8 cellular contexts compared by ENCODE assay signal in the genomic region with DNA sequence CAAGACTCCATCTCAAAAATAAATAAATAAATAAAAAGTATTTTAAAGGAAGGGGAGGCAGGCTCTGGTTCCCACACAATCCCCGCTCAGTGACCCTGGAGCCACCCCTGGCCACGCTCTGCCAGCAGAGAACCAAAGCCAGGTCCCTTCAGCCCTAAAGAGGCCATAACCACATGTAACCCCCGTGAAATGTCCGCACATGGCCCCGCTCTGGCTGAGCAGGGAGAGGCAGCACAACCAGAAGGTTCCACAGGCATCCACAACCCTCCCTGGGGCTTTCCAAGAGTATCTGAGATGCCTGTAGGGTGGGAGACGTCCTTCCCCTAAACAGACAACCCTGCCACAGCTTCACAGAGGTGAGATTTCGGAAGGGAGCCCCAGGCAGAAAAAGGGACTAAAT. TPM values are rescaled to one million over a fixed set of nuclear protein-coding genes. Genes with fewer than 3 reads are reported as not detected.
DNase-seq lines count a peak whose midpoint lies in the region; ATAC-seq, FAIRE-seq and TF ChIP-seq lines count a peak whose summit lies in the region.

No MANE protein-coding gene starts in this region.

- no peak for TF ChIP-seq POLR2A in HepG2 (IDR thresholded peaks at IDR 0.05; ENCODE audit: insufficient read depth in 1 of 2, low read depth in 2 of 2, low read length in 2 of 2)
- TF ChIP-seq POLR2A in tibial nerve (IDR thresholded peaks at IDR 0.05), result no peak

- peak overlapping the region; percentile 100 for H3K9ac ChIP-seq in HepG2 (ENCODE audit: insufficient read depth, low read depth, low read length)

- peaks cover 29% of the 10 kb centered on the region for H4K20me1 ChIP-seq in HepG2 (ENCODE audit: insufficient read depth, low read length)

- TF ChIP-seq EP300 in HepG2 (IDR thresholded peaks at IDR 0.05; ENCODE audit: low read depth in 2 of 2, low read length in 2 of 2) (no peak), HepG2 (CRISPR knock-in tag; IDR thresholded peaks at IDR 0.05; ENCODE audit: borderline replicate concordance) (no peak), tibial nerve (IDR thresholded peaks at IDR 0.05) (no peak)

- BruUV-seq in HepG2 (replicated peaks; lab: Mats Ljungman, UMichigan), result no TSS peak

- no peaks in the 10 kb centered on the region for H3K9me3 ChIP-seq in ascending aorta
- H3K9me3 ChIP-seq in HepG2 (ENCODE audit: low read length), result no peaks in the 10 kb centered on the region
- no peaks in the 10 kb centered on the region for H3K9me3 ChIP-seq in tibial nerve

- H3K4me2 ChIP-seq in HepG2 (ENCODE audit: low read depth, low read length), result peak overlapping the region; percentile 96

- H3K36me3 Mint-ChIP-seq in activated CD4-positive, alpha-beta T cell treated with anti-CD3 and anti-CD28 coated beads, Interleukin-2, amount 10 ng/mL, durations not matched to agents 7 days and 5 days (ENCODE audit: low read depth), result peaks cover 25% of the 10 kb centered on the region

- WGBS in HepG2 (ENCODE audit: low lambda C conversion rate), result 66% methylated on average over 4 of the region's 7 CpGs
- 64 to 79% methylated on average over 7 of the region's 7 CpGs for WGBS in tibial nerve, 2 donors

- in situ Hi-C loops in HepG2 (cut with HindIII; ENCODE audit: extremely low pct_ligation_motif_present, low pct_unique_long_range_greater_than_20kb), result no loop called here

- no peak for DNase-seq in activated CD4-positive, alpha-beta T cell treated with anti-CD3 and anti-CD28 coated beads, Interleukin-2, amount 10 ng/mL, durations not matched to agents 7 days and 5 days
- no peak for DNase-seq in activated CD4-positive, alpha-beta T cell treated with anti-CD3 and anti-CD28 coated beads for 1 hour
- DNase-seq in ascending aorta (ENCODE audit: low spot score in 2 of 2), result no peak
- no peak for DNase-seq in HepG2 (ENCODE audit: low spot score)
- peak in 1 of 2 donors; percentile 12 for DNase-seq in tibial nerve (ENCODE audit: low spot score in 2 of 2)
- no peak for DNase-seq in MV-4-11 (lab: John Stamatoyannopoulos, UW)
- DNase-seq in retina, result no peak
- DNase-seq in GM19240 (ENCODE audit: insufficient read length, low spot score), result no peak

- H3K27ac ChIP-seq in ascending aorta (no peak overlapping the region), HepG2 (ENCODE audit: extremely low read length, insufficient read depth, low read length) (no peak overlapping the region), tibial nerve (peak overlapping the region in 3 of 4 donors; percentile 78 to 100 (median 99))

- H3K27ac Mint-ChIP-seq in activated CD4-positive, alpha-beta T cell treated with anti-CD3 and anti-CD28 coated beads, Interleukin-2, amount 10 ng/mL, durations not matched to agents 7 days and 5 days, result peak overlapping the region; percentile 90

- peak overlapping the region; percentile 92 for H3K4me3 Mint-ChIP-seq in activated CD4-positive, alpha-beta T cell treated with anti-CD3 and anti-CD28 coated beads, Interleukin-2, amount 10 ng/mL, durations not matched to agents 7 days and 5 days

- H3K27me3 ChIP-seq in ascending aorta (no peaks in the 10 kb centered on the region), HepG2 (ENCODE audit: control insufficient read depth in 1 of 2, insufficient read depth in 2 of 2, low read length in 2 of 2) (peaks cover 0 to 3% of the 10 kb centered on the region in 2 experiments; a peak in 1 of 5 replicates), tibial nerve (no peaks in the 10 kb centered on the region)

- no peak for TF ChIP-seq RAD21 in HepG2 (CRISPR knock-in tag; IDR thresholded peaks at IDR 0.05)

- no peaks in the 10 kb centered on the region for H3K27me3 Mint-ChIP-seq in activated CD4-positive, alpha-beta T cell treated with anti-CD3 and anti-CD28 coated beads, Interleukin-2, amount 10 ng/mL, durations not matched to agents 7 days and 5 days

- peak overlapping the region; percentile 97 to 100 for H3K4me3 ChIP-seq in ascending aorta
- H3K4me3 ChIP-seq in HepG2 (replicated peaks in 1 of 3; ENCODE audit: insufficient read depth in 1 of 3, low read depth in 2 of 3, low read length in 3 of 3), result peak overlapping the region; percentile 70 to 93 (median 85)
- H3K4me3 ChIP-seq in tibial nerve, result peak overlapping the region; percentile 79 to 98 (median 92)

- no peak for ATAC-seq in HepG2

- H3K4me1 ChIP-seq in ascending aorta (peaks cover 20 to 25% of the 10 kb centered on the region in 2 donors), HepG2 (ENCODE audit: insufficient read depth, low read length) (peaks cover 29% of the 10 kb centered on the region), tibial nerve (peaks cover 0 to 48% (median 34%) of the 10 kb centered on the region in 4 donors)

- TF ChIP-seq CTCF in ascending aorta (IDR thresholded peaks at IDR 0.05) (no peak), HepG2 (CRISPR knock-in tag; IDR thresholded peaks at IDR 0.05) (no peak), tibial nerve (IDR thresholded peaks at IDR 0.05) (no peak)

- H3K79me2 ChIP-seq in HepG2 (ENCODE audit: insufficient read depth, low read length), result peaks cover 48% of the 10 kb centered on the region

- POLR2A ChIA-PET in activated CD4-positive, alpha-beta T cell treated with anti-CD3 and anti-CD28 coated beads, Interleukin-2, amount 10 ng/mL, durations not matched to agents 7 days and 5 days (lab: Charles Lee), result no interaction called here
- POLR2A ChIA-PET in HepG2 (lab: Yijun Ruan, JAX), result interaction anchor here (1.1 to 1.6 kb wide), 3 partner anchors 25 to 84 kb away, joined by 4 to 18 read pairs (median 6); a partner anchor contains a TSS

- no peak for FAIRE-seq in HepG2 (lab: Jason Lieb, UNC)

- CTCF ChIA-PET in activated CD4-positive, alpha-beta T cell treated with anti-CD3 and anti-CD28 coated beads, Interleukin-2, amount 10 ng/mL, durations not matched to agents 7 days and 5 days (lab: Charles Lee), result no interaction called here
- CTCF ChIA-PET in HepG2 (lab: Yijun Ruan, JAX; ENCODE audit: low intra/inter-chr PET ratio, low total read pairs), result no interaction called here

- H2AFZ ChIP-seq in HepG2 (ENCODE audit: low read length), result no peak overlapping the region

- intact Hi-C loops in ascending aorta (cut with DNase I) (loop anchor here (5.0 kb wide), 2 partner anchors 344 to 519 kb away; a partner anchor contains a TSS), HepG2 (cut with micrococcal nuclease; ENCODE audit: unreplicated experiment) (loop anchor here (10.0 kb wide), 1 partner anchor 1146 kb away; no protein-coding TSS in a partner anchor)

- no peaks in the 10 kb centered on the region for H3K36me3 ChIP-seq in ascending aorta
- peaks cover 0 to 7% of the 10 kb centered on the region in 2 experiments; a peak in 1 of 5 replicates for H3K36me3 ChIP-seq in HepG2 (replicated peaks in 1 of 2; ENCODE audit: control insufficient read depth in 1 of 2, insufficient read depth in 2 of 2, low read length in 2 of 2)
- no peaks in the 10 kb centered on the region for H3K36me3 ChIP-seq in tibial nerve

- peaks cover 41% of the 10 kb centered on the region for H3K4me1 Mint-ChIP-seq in activated CD4-positive, alpha-beta T cell treated with anti-CD3 and anti-CD28 coated beads, Interleukin-2, amount 10 ng/mL, durations not matched to agents 7 days and 5 days

- no peaks in the 10 kb centered on the region for H3K9me3 Mint-ChIP-seq in activated CD4-positive, alpha-beta T cell treated with anti-CD3 and anti-CD28 coated beads, Interleukin-2, amount 10 ng/mL, durations not matched to agents 7 days and 5 days

RNA-seq across cellular contexts. Expression of a gene that starts 1.4 kb away (rescaled TPM):
- 100 to 1,000 TPM; 267 to 285 TPM for total RNA-seq in activated CD4-positive, alpha-beta T cell treated with anti-CD3 and anti-CD28 coated beads, Interleukin-2, amount 10 ng/mL, durations not matched to agents 7 days and 5 days
- total RNA-seq in ascending aorta, result 447 TPM
- total RNA-seq in HepG2 (2016; rRNA removed; fragmentation: Illumina TruSeq; extraction: Trizol), result 186 and 210 TPM in 2 replicates
- total RNA-seq in HepG2 (2016; cell fraction: cytosol; rRNA removed; fragmentation: Illumina TruSeq; extraction: Trizol; ENCODE audit: low read depth), result 81.7 and 86.1 TPM in 2 replicates
- total RNA-seq in HepG2 (2016; cell fraction: insoluble cytoplasmic fraction; rRNA removed; fragmentation: Illumina TruSeq; extraction: Trizol), result 189 and 192 TPM in 2 replicates
- 147 and 149 TPM in 2 replicates for total RNA-seq in HepG2 (2016; cell fraction: membrane; rRNA removed; fragmentation: Illumina TruSeq; extraction: Trizol)
- total RNA-seq in HepG2 (2016; cell fraction: nucleus; rRNA removed; fragmentation: Illumina TruSeq; extraction: Trizol), result 107 and 112 TPM in 2 replicates
- polyA plus RNA-seq in HepG2 (2011; rRNA removed), result 327 and 337 TPM in 2 replicates
- polyA plus RNA-seq in HepG2 (2011; cell fraction: cytosol; rRNA removed), result 324 and 458 TPM in 2 replicates
- 231 and 250 TPM in 2 replicates for polyA plus RNA-seq in HepG2 (2011; cell fraction: nucleus; rRNA removed)
- polyA plus RNA-seq in HepG2 (2012), result 231 and 263 TPM in 2 replicates
- polyA plus RNA-seq in HepG2 (2016; cell fraction: cytosol; fragmentation: Illumina TruSeq; extraction: Trizol; ENCODE audit: low read depth), result 82.3 and 83.9 TPM in 2 replicates
- 300 and 336 TPM in 2 replicates for polyA plus RNA-seq in HepG2 (2016; cell fraction: insoluble cytoplasmic fraction; fragmentation: Illumina TruSeq; extraction: Trizol; ENCODE audit: low read depth)
- 127 and 132 TPM in 2 replicates for polyA plus RNA-seq in HepG2 (2016; cell fraction: membrane; fragmentation: Illumina TruSeq; extraction: Trizol; ENCODE audit: low read depth)
- 254 and 261 TPM in 2 replicates for polyA plus RNA-seq in HepG2 (2016; cell fraction: nucleus; fragmentation: Illumina TruSeq; extraction: Trizol; ENCODE audit: insufficient read depth, low read depth)
- polyA minus RNA-seq in HepG2 (2011; rRNA and poly(A)+ RNA removed; ENCODE audit: low replicate concordance), result 586 and 708 TPM in 2 replicates
- polyA minus RNA-seq in HepG2 (2011; cell fraction: cytosol; rRNA and poly(A)+ RNA removed), result 237 and 248 TPM in 2 replicates
- 85.8 and 86.9 TPM in 2 replicates for polyA minus RNA-seq in HepG2 (2011; cell fraction: nucleus; rRNA and poly(A)+ RNA removed)
- total RNA-seq in tibial nerve, result 100 to 1,000 TPM; 251 to 311 (median 258) TPM

RNA-seq across cellular contexts. Expression of a gene that starts 22.0 kb away (rescaled TPM):
- 10 to 100 TPM; 14.4 to 24.4 TPM for total RNA-seq in activated CD4-positive, alpha-beta T cell treated with anti-CD3 and anti-CD28 coated beads, Interleukin-2, amount 10 ng/mL, durations not matched to agents 7 days and 5 days
- 2.4 TPM for total RNA-seq in ascending aorta
- total RNA-seq in HepG2 (2016; rRNA removed; fragmentation: Illumina TruSeq; extraction: Trizol), result 14.2 and 19.3 TPM in 2 replicates
- total RNA-seq in HepG2 (2016; cell fraction: cytosol; rRNA removed; fragmentation: Illumina TruSeq; extraction: Trizol; ENCODE audit: low read depth), result 3.6 and 3.9 TPM in 2 replicates
- 12.7 and 19.3 TPM in 2 replicates for total RNA-seq in HepG2 (2016; cell fraction: insoluble cytoplasmic fraction; rRNA removed; fragmentation: Illumina TruSeq; extraction: Trizol)
- total RNA-seq in HepG2 (2016; cell fraction: membrane; rRNA removed; fragmentation: Illumina TruSeq; extraction: Trizol), result 5.2 and 7.7 TPM in 2 replicates
- 10.2 and 14.8 TPM in 2 replicates for total RNA-seq in HepG2 (2016; cell fraction: nucleus; rRNA removed; fragmentation: Illumina TruSeq; extraction: Trizol)
- polyA plus RNA-seq in HepG2 (2011; rRNA removed), result 8.1 and 8.8 TPM in 2 replicates
- polyA plus RNA-seq in HepG2 (2011; cell fraction: cytosol; rRNA removed), result 5.5 and 9.0 TPM in 2 replicates
- 34.5 and 36.2 TPM in 2 replicates for polyA plus RNA-seq in HepG2 (2011; cell fraction: nucleus; rRNA removed)
- polyA plus RNA-seq in HepG2 (2012), result 6.8 and 7.0 TPM in 2 replicates
- 2.9 and 3.3 TPM in 2 replicates for polyA plus RNA-seq in HepG2 (2016; cell fraction: cytosol; fragmentation: Illumina TruSeq; extraction: Trizol; ENCODE audit: low read depth)
- polyA plus RNA-seq in HepG2 (2016; cell fraction: insoluble cytoplasmic fraction; fragmentation: Illumina TruSeq; extraction: Trizol; ENCODE audit: low read depth), result 14.4 and 15.4 TPM in 2 replicates
- polyA plus RNA-seq in HepG2 (2016; cell fraction: membrane; fragmentation: Illumina TruSeq; extraction: Trizol; ENCODE audit: low read depth), result 4.2 TPM in 2 replicates
- 35.0 and 36.9 TPM in 2 replicates for polyA plus RNA-seq in HepG2 (2016; cell fraction: nucleus; fragmentation: Illumina TruSeq; extraction: Trizol; ENCODE audit: insufficient read depth, low read depth)
- 3.9 and 4.2 TPM in 2 replicates for polyA minus RNA-seq in HepG2 (2011; rRNA and poly(A)+ RNA removed; ENCODE audit: low replicate concordance)
- polyA minus RNA-seq in HepG2 (2011; cell fraction: cytosol; rRNA and poly(A)+ RNA removed), result 1.2 and 2.6 TPM in 2 replicates
- 2.7 and 3.4 TPM in 2 replicates for polyA minus RNA-seq in HepG2 (2011; cell fraction: nucleus; rRNA and poly(A)+ RNA removed)
- total RNA-seq in tibial nerve, result 10 to 100 TPM; 26.4 to 38.5 (median 27.1) TPM

RNA-seq across cellular contexts. Expression of a gene that starts 28.0 kb away (rescaled TPM):
- 10 to 100 TPM; 38.6 to 44.1 TPM for total RNA-seq in activated CD4-positive, alpha-beta T cell treated with anti-CD3 and anti-CD28 coated beads, Interleukin-2, amount 10 ng/mL, durations not matched to agents 7 days and 5 days
- total RNA-seq in ascending aorta (23.6 TPM), HepG2 (2016; rRNA removed; fragmentation: Illumina TruSeq; extraction: Trizol) (92.9 and 97.9 TPM in 2 replicates), tibial nerve (10 to 100 TPM; 68.7 to 83.7 (median 80.0) TPM)
- total RNA-seq in HepG2 (2016; cell fraction: cytosol; rRNA removed; fragmentation: Illumina TruSeq; extraction: Trizol; ENCODE audit: low read depth), result 49.0 and 60.3 TPM in 2 replicates
- total RNA-seq in HepG2 (2016; cell fraction: insoluble cytoplasmic fraction; rRNA removed; fragmentation: Illumina TruSeq; extraction: Trizol), result 86.6 and 104 TPM in 2 replicates
- 54.0 and 72.4 TPM in 2 replicates for total RNA-seq in HepG2 (2016; cell fraction: membrane; rRNA removed; fragmentation: Illumina TruSeq; extraction: Trizol)
- total RNA-seq in HepG2 (2016; cell fraction: nucleus; rRNA removed; fragmentation: Illumina TruSeq; extraction: Trizol), result 52.4 and 56.0 TPM in 2 replicates
- 58.6 and 74.8 TPM in 2 replicates for polyA plus RNA-seq in HepG2 (2011; rRNA removed)
- 43.3 and 107 TPM in 2 replicates for polyA plus RNA-seq in HepG2 (2011; cell fraction: cytosol; rRNA removed)
- 195 and 229 TPM in 2 replicates for polyA plus RNA-seq in HepG2 (2011; cell fraction: nucleus; rRNA removed)
- 31.6 and 40.6 TPM in 2 replicates for polyA plus RNA-seq in HepG2 (2012)
- 37.6 and 50.2 TPM in 2 replicates for polyA plus RNA-seq in HepG2 (2016; cell fraction: cytosol; fragmentation: Illumina TruSeq; extraction: Trizol; ENCODE audit: low read depth)
- 96.5 and 99.2 TPM in 2 replicates for polyA plus RNA-seq in HepG2 (2016; cell fraction: insoluble cytoplasmic fraction; fragmentation: Illumina TruSeq; extraction: Trizol; ENCODE audit: low read depth)
- 41.3 and 57.8 TPM in 2 replicates for polyA plus RNA-seq in HepG2 (2016; cell fraction: membrane; fragmentation: Illumina TruSeq; extraction: Trizol; ENCODE audit: low read depth)
- 81.1 and 106 TPM in 2 replicates for polyA plus RNA-seq in HepG2 (2016; cell fraction: nucleus; fragmentation: Illumina TruSeq; extraction: Trizol; ENCODE audit: insufficient read depth, low read depth)
- 52.6 and 85.2 TPM in 2 replicates for polyA minus RNA-seq in HepG2 (2011; rRNA and poly(A)+ RNA removed; ENCODE audit: low replicate concordance)
- 25.1 and 31.5 TPM in 2 replicates for polyA minus RNA-seq in HepG2 (2011; cell fraction: cytosol; rRNA and poly(A)+ RNA removed)
- polyA minus RNA-seq in HepG2 (2011; cell fraction: nucleus; rRNA and poly(A)+ RNA removed), result 29.2 and 32.2 TPM in 2 replicates

RNA-seq across cellular contexts. Expression of a gene that starts 58.9 kb away (rescaled TPM):
- 100 to 1,000 TPM; 207 to 260 TPM for total RNA-seq in activated CD4-positive, alpha-beta T cell treated with anti-CD3 and anti-CD28 coated beads, Interleukin-2, amount 10 ng/mL, durations not matched to agents 7 days and 5 days
- total RNA-seq in ascending aorta (979 TPM), HepG2 (2016; rRNA removed; fragmentation: Illumina TruSeq; extraction: Trizol) (82.7 and 116 TPM in 2 replicates), tibial nerve (100 to 1,000 TPM; 501 to 540 (median 510) TPM)
- total RNA-seq in HepG2 (2016; cell fraction: cytosol; rRNA removed; fragmentation: Illumina TruSeq; extraction: Trizol; ENCODE audit: low read depth), result 772 and 776 TPM in 2 replicates
- 78.9 and 120 TPM in 2 replicates for total RNA-seq in HepG2 (2016; cell fraction: insoluble cytoplasmic fraction; rRNA removed; fragmentation: Illumina TruSeq; extraction: Trizol)
- total RNA-seq in HepG2 (2016; cell fraction: membrane; rRNA removed; fragmentation: Illumina TruSeq; extraction: Trizol), result 448 and 476 TPM in 2 replicates
- total RNA-seq in HepG2 (2016; cell fraction: nucleus; rRNA removed; fragmentation: Illumina TruSeq; extraction: Trizol), result 51.4 and 56.9 TPM in 2 replicates
- 154 and 205 TPM in 2 replicates for polyA plus RNA-seq in HepG2 (2011; rRNA removed)
- 228 and 301 TPM in 2 replicates for polyA plus RNA-seq in HepG2 (2011; cell fraction: cytosol; rRNA removed)
- polyA plus RNA-seq in HepG2 (2011; cell fraction: nucleus; rRNA removed), result 387 and 492 TPM in 2 replicates
- 58.4 and 85.4 TPM in 2 replicates for polyA plus RNA-seq in HepG2 (2012)
- polyA plus RNA-seq in HepG2 (2016; cell fraction: cytosol; fragmentation: Illumina TruSeq; extraction: Trizol; ENCODE audit: low read depth), result 764 and 775 TPM in 2 replicates
- 78.9 and 87.4 TPM in 2 replicates for polyA plus RNA-seq in HepG2 (2016; cell fraction: insoluble cytoplasmic fraction; fragmentation: Illumina TruSeq; extraction: Trizol; ENCODE audit: low read depth)
- 402 and 423 TPM in 2 replicates for polyA plus RNA-seq in HepG2 (2016; cell fraction: membrane; fragmentation: Illumina TruSeq; extraction: Trizol; ENCODE audit: low read depth)
- 119 and 120 TPM in 2 replicates for polyA plus RNA-seq in HepG2 (2016; cell fraction: nucleus; fragmentation: Illumina TruSeq; extraction: Trizol; ENCODE audit: insufficient read depth, low read depth)
- polyA minus RNA-seq in HepG2 (2011; rRNA and poly(A)+ RNA removed; ENCODE audit: low replicate concordance), result 81.2 and 86.5 TPM in 2 replicates
- polyA minus RNA-seq in HepG2 (2011; cell fraction: cytosol; rRNA and poly(A)+ RNA removed), result 31.2 and 41.7 TPM in 2 replicates
- polyA minus RNA-seq in HepG2 (2011; cell fraction: nucleus; rRNA and poly(A)+ RNA removed), result 52.1 and 60.5 TPM in 2 replicates

Comparison
In these comparisons a context has a peak if more than half of its experiments do, and no peak if none do; other contexts are left out.
1. H3K27ac ChIP-seq: peak in tibial nerve (3 of 4); none in ascending aorta (0 of 2) and HepG2 (single experiment).
2. Peak in every context shown above with its lines, with median percentiles within 50 percentile points of each other: H3K4me3 ChIP-seq.